1 cellular context compared by ENCODE assay signal in the genomic region with DNA sequence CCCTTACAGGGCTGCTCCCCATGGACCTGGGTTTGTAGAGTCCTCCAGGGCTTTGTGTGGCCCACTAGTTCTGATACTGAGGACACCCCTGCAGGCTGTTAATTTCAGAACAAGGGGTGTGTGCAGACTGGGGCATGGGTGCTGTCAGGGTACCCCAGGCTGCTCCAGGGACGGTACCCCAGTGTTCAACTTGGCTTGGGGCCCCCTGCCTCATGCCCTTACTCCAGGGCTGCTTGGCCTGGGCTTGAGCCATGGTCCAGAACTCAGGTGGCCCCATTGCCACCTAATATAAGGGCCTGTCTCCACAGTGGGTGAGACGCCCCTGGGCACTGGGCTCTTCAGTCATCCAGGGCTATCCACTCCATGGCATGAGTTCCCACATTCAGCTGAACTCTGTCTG.
TF ChIP-seq lines count a peak whose summit lies in the region.

No MANE protein-coding gene starts in this region.

TF ChIP-seq in IMR-90, 13 proteins besides CTCF, POLR2A, EP300 and RAD21 (continued from another document):
- TF ChIP-seq, protein P1, sequence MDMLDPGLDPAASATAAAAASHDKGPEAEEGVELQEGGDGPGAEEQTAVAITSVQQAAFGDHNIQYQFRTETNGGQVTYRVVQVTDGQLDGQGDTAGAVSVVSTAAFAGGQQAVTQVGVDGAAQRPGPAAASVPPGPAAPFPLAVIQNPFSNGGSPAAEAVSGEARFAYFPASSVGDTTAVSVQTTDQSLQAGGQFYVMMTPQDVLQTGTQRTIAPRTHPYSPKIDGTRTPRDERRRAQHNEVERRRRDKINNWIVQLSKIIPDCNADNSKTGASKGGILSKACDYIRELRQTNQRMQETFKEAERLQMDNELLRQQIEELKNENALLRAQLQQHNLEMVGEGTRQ (IDR thresholded peaks at IDR 0.05; ENCODE audit: low read depth, low read length), result no peak
- no peak for TF ChIP-seq RFX5 (IDR thresholded peaks at IDR 0.05; ENCODE audit: low read depth, low read length)
- TF ChIP-seq RCOR1 (IDR thresholded peaks at IDR 0.05; ENCODE audit: insufficient replicate concordance, low read length), result no peak
- TF ChIP-seq MXI1 (IDR thresholded peaks at IDR 0.05; ENCODE audit: borderline replicate concordance, low read depth, low read length), result no peak
- no peak for TF ChIP-seq CHD1 (IDR thresholded peaks at IDR 0.05; ENCODE audit: low read depth, low read length)
- TF ChIP-seq BHLHE40 (IDR thresholded peaks at IDR 0.05; ENCODE audit: low read depth, low read length), result no peak
- TF ChIP-seq, protein P2, sequence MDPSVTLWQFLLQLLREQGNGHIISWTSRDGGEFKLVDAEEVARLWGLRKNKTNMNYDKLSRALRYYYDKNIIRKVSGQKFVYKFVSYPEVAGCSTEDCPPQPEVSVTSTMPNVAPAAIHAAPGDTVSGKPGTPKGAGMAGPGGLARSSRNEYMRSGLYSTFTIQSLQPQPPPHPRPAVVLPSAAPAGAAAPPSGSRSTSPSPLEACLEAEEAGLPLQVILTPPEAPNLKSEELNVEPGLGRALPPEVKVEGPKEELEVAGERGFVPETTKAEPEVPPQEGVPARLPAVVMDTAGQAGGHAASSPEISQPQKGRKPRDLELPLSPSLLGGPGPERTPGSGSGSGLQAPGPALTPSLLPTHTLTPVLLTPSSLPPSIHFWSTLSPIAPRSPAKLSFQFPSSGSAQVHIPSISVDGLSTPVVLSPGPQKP (IDR thresholded peaks at IDR 0.05; ENCODE audit: borderline replicate concordance, low read depth, low read length), result no peak
TF ChIP-seq in IMR-90: peak in this region for 0.
